10 cellular contexts compared by ENCODE assay signal in genomic region chr5:153480401-153480800, GRCh38. TPM values are rescaled to one million over a fixed set of nuclear protein-coding genes. Genes with fewer than 3 reads are reported as not detected.
DNase-seq lines count a peak whose midpoint lies in the region; ATAC-seq and TF ChIP-seq lines count a peak whose summit lies in the region.
"Had no signal": no experiment of that assay in that cellular context is flagged by ENCODE, and none has a peak within 500 bp of the region (broad histone marks: within the 10 kb centered on the region; RNA-seq: fewer than 3 reads in every experiment).

No MANE protein-coding gene starts in this region.

- DNase-seq in foreskin keratinocyte (no peak), NCI-H82 (lab: John Stamatoyannopoulos, UW) (no peak), NCI-H1694 treated with DMSO at 0.1 percent for 48 hours (lab: John Stamatoyannopoulos, UW) (no peak), iPS-NIHi11 (ENCODE audit: low spot score) (no peak)
- no peak for DNase-seq in activated naive CD4-positive, alpha-beta T cell treated with anti-CD3 and anti-CD28 coated beads, Interleukin-2, amount 50 U/mL, for 16 hours
- DNase-seq: activated CD4-positive, alpha-beta T cell treated with anti-CD3 and anti-CD28 coated beads, Interleukin-2, amount 10 ng/mL, durations not matched to agents 7 days and 5 days; PC-3 had no signal

- ATAC-seq in GM18520 (IDR thresholded peaks at IDR 0.05; ENCODE audit: unreplicated experiment) (peak; percentile 91), GM21717 (IDR thresholded peaks at IDR 0.05; ENCODE audit: unreplicated experiment) (peak; percentile 86), HG03354 (IDR thresholded peaks at IDR 0.05; ENCODE audit: poor library complexity, severe bottlenecking, unreplicated experiment) (peak; percentile 94), foreskin keratinocyte (peak; percentile 50)
- ATAC-seq: PC-3 had no signal

- no peak overlapping the region for H3K27ac ChIP-seq in foreskin keratinocyte

- H3K27me3 ChIP-seq in foreskin keratinocyte = no peaks in the 10 kb centered on the region

- no peak for TF ChIP-seq CTCF in foreskin keratinocyte (conservative IDR thresholded peaks at IDR 0.05)

- peaks cover 11% of the 10 kb centered on the region for H3K4me1 ChIP-seq in foreskin keratinocyte

RNA-seq across cellular contexts. Expression of gene GRIA1, which starts 10.1 kb away (rescaled TPM):
- total RNA-seq in foreskin keratinocyte = 0.42 and 0.48 TPM in 2 replicates
- 0.04 and 0.09 TPM in 2 replicates for polyA plus RNA-seq in foreskin keratinocyte
- total RNA-seq: activated CD4-positive, alpha-beta T cell treated with anti-CD3 and anti-CD28 coated beads, Interleukin-2, amount 10 ng/mL, durations not matched to agents 7 days and 5 days; PC-3 had no signal
